1 cellular context compared by ENCODE assay signal in genomic region chr21:31554511-31555022, GRCh38.
TF ChIP-seq lines count a peak whose summit lies in the region.

No MANE protein-coding gene starts in this region.

TF ChIP-seq in SK-N-SH treated with all-trans-retinoic acid at 6 μM for 48 hours, 23 proteins besides CTCF, POLR2A, EP300 and RAD21 (continued from another document):
- TF ChIP-seq CSRNP3 (CRISPR knock-in tag; IDR thresholded peaks at IDR 0.05) (no peak), ZFP30 (CRISPR knock-in tag; IDR thresholded peaks at IDR 0.05) (no peak), ESRRG (CRISPR knock-in tag; IDR thresholded peaks at IDR 0.05) (no peak)
